Comparison of ENCODE assay signal across 27 cellular contexts in the genomic region with DNA sequence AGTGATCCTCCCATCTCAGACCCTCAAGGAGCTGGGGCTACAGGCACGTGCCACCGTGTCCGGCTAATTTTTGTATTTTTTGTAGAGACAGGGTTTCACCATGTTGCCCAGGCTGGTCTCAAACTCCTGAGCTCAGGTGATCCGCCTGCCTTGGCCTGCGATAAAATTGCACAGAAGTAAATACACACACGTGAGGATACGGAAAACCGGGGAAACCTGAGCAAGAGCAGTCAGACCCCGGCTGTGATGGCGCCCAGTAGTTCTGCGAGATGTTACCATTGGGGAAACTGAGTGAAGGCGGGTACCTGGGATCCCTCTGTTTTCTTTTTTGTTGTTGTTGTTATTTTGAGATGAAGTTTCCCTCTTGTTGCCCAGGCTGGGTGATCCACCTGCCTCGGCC.
"Had no signal": no experiment of that assay in that cellular context is flagged by ENCODE, and none has a peak within 500 bp of the region (broad histone marks: within the 10 kb centered on the region; RNA-seq: fewer than 3 reads in every experiment).

No MANE protein-coding gene starts in this region.

- H3K36me3 ChIP-seq: gastrocnemius medialis had no signal

- H3K4me1 ChIP-seq: gastrocnemius medialis, suprapubic skin had no signal

- H3K9me3 Mint-ChIP-seq: activated naive CD4-positive, alpha-beta T cell treated with anti-CD3 and anti-CD28 coated beads for 36 hours; activated T-helper 1 cell treated with anti-CD3 and anti-CD28 coated beads, Interleukin-12 subunit alpha, Interleukin-12 subunit beta, Interleukin-2, Interleukin-4 antibody, amounts not matched to agents 30 ng/mL and 10 ng/mL and 1 ng/mL, durations not matched to agents 14 hours and 24 hours and 36 hours; central memory CD8-positive, alpha-beta T cell; stimulated activated naive B cell treated with anti-CD40 and anti-IgM and Interleukin-4, amounts not matched to agents 10 μg/mL and 1 μg/mL and 100 μg/mL, for 72 hours had no signal

- DNase-seq: activated CD4-positive, alpha-beta T cell treated with anti-CD3 and anti-CD28 coated beads for 36 hours; activated CD4-positive, alpha-beta T cell treated with anti-CD3 and anti-CD28 coated beads, Interleukin-2, amount 50 U/mL, for 48 hours; activated CD4-positive, CD25-positive, alpha-beta regulatory T cell; activated CD8-positive, alpha-beta memory T cell treated with anti-CD3 and anti-CD28 coated beads, Interleukin-2, amount 50 U/mL, for 4 hours; activated effector memory CD4-positive, alpha-beta T cell treated with anti-CD3 and anti-CD28 coated beads, Interleukin-2, amount 50 U/mL, for 16 hours; activated naive CD4-positive, alpha-beta T cell treated with anti-CD3 and anti-CD28 coated beads for 36 hours; activated T-cell treated with anti-CD3 and anti-CD28 coated beads, Interleukin-2, amount 50 U/mL, for 1 hour; amniotic stem cell; effector CD8-positive, alpha-beta T cell; erythroblast; gastrocnemius medialis; glutamatergic neuron; islet precursor cell; left cardiac atrium; left ventricle myocardium superior; stimulated activated CD4-positive, alpha-beta T cell treated with anti-CD3 and anti-CD28 coated beads, Interleukin-1b, Interleukin-23, amount 100 ng/mL, for 48 hours; stimulated activated CD4-positive, alpha-beta T cell treated with anti-CD3 and anti-CD28 coated beads, Interleukin-4, amount 100 ng/mL, for 4 hours; stimulated activated CD8-positive, alpha-beta memory T cell treated with anti-CD3 and anti-CD28 coated beads, Interleukin-4, amount 100 ng/mL, for 48 hours; stimulated activated naive B cell treated with anti-CD40 and anti-IgM and Interleukin-4, amounts not matched to agents 10 μg/mL and 1 μg/mL and 100 μg/mL, for 72 hours; tibial artery had no signal

- H3K9me3 ChIP-seq: gastrocnemius medialis, neutrophil, suprapubic skin had no signal

- H3K27ac ChIP-seq: gastrocnemius medialis, neutrophil, suprapubic skin, tibial artery had no signal

- H3K27me3 ChIP-seq: gastrocnemius medialis, neutrophil, suprapubic skin, tibial artery had no signal

- ATAC-seq: activated CD4-positive, alpha-beta T cell treated with anti-CD3 and anti-CD28 coated beads for 36 hours; gastrocnemius medialis; sciatic nerve; stimulated activated naive B cell treated with anti-CD40 and anti-IgM and Interleukin-4, amounts not matched to agents 10 μg/mL and 1 μg/mL and 100 μg/mL, for 72 hours had no signal

- H3K4me3 Mint-ChIP-seq: activated CD4-positive, alpha-beta T cell treated with anti-CD3 and anti-CD28 coated beads for 36 hours; activated naive CD4-positive, alpha-beta T cell treated with anti-CD3 and anti-CD28 coated beads for 36 hours; activated T-helper 1 cell treated with anti-CD3 and anti-CD28 coated beads, Interleukin-12 subunit alpha, Interleukin-12 subunit beta, Interleukin-2, Interleukin-4 antibody, amounts not matched to agents 30 ng/mL and 10 ng/mL and 1 ng/mL, durations not matched to agents 14 hours and 24 hours and 36 hours; central memory CD8-positive, alpha-beta T cell; nephron; stimulated activated naive B cell treated with anti-CD40 and anti-IgM and Interleukin-4, amounts not matched to agents 10 μg/mL and 1 μg/mL and 100 μg/mL, for 72 hours had no signal

- H3K27me3 Mint-ChIP-seq: activated CD4-positive, alpha-beta T cell treated with anti-CD3 and anti-CD28 coated beads for 36 hours; central memory CD8-positive, alpha-beta T cell had no signal

- H3K4me3 ChIP-seq: gastrocnemius medialis, skin epidermis, suprapubic skin, tibial artery had no signal

- H3K27ac Mint-ChIP-seq: activated CD4-positive, alpha-beta T cell treated with anti-CD3 and anti-CD28 coated beads for 36 hours; activated naive CD4-positive, alpha-beta T cell treated with anti-CD3 and anti-CD28 coated beads for 36 hours; activated T-helper 1 cell treated with anti-CD3 and anti-CD28 coated beads, Interleukin-12 subunit alpha, Interleukin-12 subunit beta, Interleukin-2, Interleukin-4 antibody, amounts not matched to agents 30 ng/mL and 10 ng/mL and 1 ng/mL, durations not matched to agents 14 hours and 24 hours and 36 hours; stimulated activated naive B cell treated with anti-CD40 and anti-IgM and Interleukin-4, amounts not matched to agents 10 μg/mL and 1 μg/mL and 100 μg/mL, for 72 hours had no signal
